14 cellular contexts compared by ENCODE assay signal in the genomic region with DNA sequence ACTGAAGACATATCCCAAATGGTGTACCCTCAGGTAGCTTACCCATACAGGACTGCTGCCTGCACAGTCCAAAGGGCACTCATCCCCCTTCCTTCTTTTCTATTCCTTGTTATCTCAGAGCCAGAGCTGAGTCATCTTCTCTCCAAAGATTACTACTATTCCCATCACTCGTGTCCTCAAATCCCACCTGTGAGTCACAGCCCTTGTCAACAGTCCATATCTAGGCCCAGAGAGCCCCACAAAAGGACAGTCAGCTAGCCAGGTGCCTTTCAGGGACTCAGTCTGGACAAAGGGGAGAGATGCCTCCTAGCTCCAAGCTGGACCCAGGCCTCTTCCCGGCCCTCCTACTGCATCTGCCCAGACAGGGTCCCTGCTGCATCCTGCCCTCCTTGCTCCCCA.
DNase-seq lines count a peak whose midpoint lies in the region; ATAC-seq and TF ChIP-seq lines count a peak whose summit lies in the region.
"Had no signal": no experiment of that assay in that cellular context is flagged by ENCODE, and none has a peak within 500 bp of the region (broad histone marks: within the 10 kb centered on the region; RNA-seq: fewer than 3 reads in every experiment).

No MANE protein-coding gene starts in this region.

- no peaks in the 10 kb centered on the region for H3K9me3 Mint-ChIP-seq in stimulated activated naive CD8-positive, alpha-beta T cell treated with anti-CD3 and anti-CD28 coated beads, Interleukin-15, Interleukin-2, amounts not matched to agents 100 ng/mL and 50 ng/mL, for 24 hours

- no peak for TF ChIP-seq CTCF in WERI-Rb-1 (IDR thresholded peaks at IDR 0.05; ENCODE audit: low read depth, low read length)

- H3K27me3 Mint-ChIP-seq in stimulated activated naive CD8-positive, alpha-beta T cell treated with anti-CD3 and anti-CD28 coated beads, Interleukin-15, Interleukin-2, amounts not matched to agents 100 ng/mL and 50 ng/mL, for 24 hours, result no peaks in the 10 kb centered on the region

- H3K4me1 Mint-ChIP-seq in stimulated activated naive CD8-positive, alpha-beta T cell treated with anti-CD3 and anti-CD28 coated beads, Interleukin-15, Interleukin-2, amounts not matched to agents 100 ng/mL and 50 ng/mL, for 24 hours (ENCODE audit: low read depth), result peaks cover 30% of the 10 kb centered on the region

- no peak overlapping the region for H3K4me3 ChIP-seq in WERI-Rb-1 (ENCODE audit: low read depth, low read length)
- H3K4me3 ChIP-seq: ascending aorta had no signal

- no peaks in the 10 kb centered on the region for H3K9me3 ChIP-seq in WERI-Rb-1 (ENCODE audit: severe bottlenecking)
- H3K9me3 ChIP-seq: ascending aorta had no signal

- H3K27ac ChIP-seq in WERI-Rb-1, result peak overlapping the region; percentile 82
- H3K27ac ChIP-seq: ascending aorta, HL-60 had no signal

- no peak overlapping the region for H3K4me3 Mint-ChIP-seq in stimulated activated naive CD8-positive, alpha-beta T cell treated with anti-CD3 and anti-CD28 coated beads, Interleukin-15, Interleukin-2, amounts not matched to agents 100 ng/mL and 50 ng/mL, for 24 hours

- H3K27me3 ChIP-seq in WERI-Rb-1 (ENCODE audit: insufficient read depth, low read depth, severe bottlenecking), result no peaks in the 10 kb centered on the region
- H3K27me3 ChIP-seq: ascending aorta had no signal

- H3K27ac Mint-ChIP-seq in stimulated activated naive CD8-positive, alpha-beta T cell treated with anti-CD3 and anti-CD28 coated beads, Interleukin-15, Interleukin-2, amounts not matched to agents 100 ng/mL and 50 ng/mL, for 24 hours, result peak overlapping the region; percentile 69

- H3K36me3 Mint-ChIP-seq in stimulated activated naive CD8-positive, alpha-beta T cell treated with anti-CD3 and anti-CD28 coated beads, Interleukin-15, Interleukin-2, amounts not matched to agents 100 ng/mL and 50 ng/mL, for 24 hours (ENCODE audit: low read depth), result peaks cover 8% of the 10 kb centered on the region

- H3K36me3 ChIP-seq in WERI-Rb-1, result peaks cover 7% of the 10 kb centered on the region
- H3K36me3 ChIP-seq: ascending aorta had no signal

- no peak for DNase-seq in stimulated activated naive CD8-positive, alpha-beta T cell treated with anti-CD3 and anti-CD28 coated beads, Interleukin-15, Interleukin-2, amounts not matched to agents 100 U/mL and 50 U/mL, for 24 hours
- DNase-seq in WERI-Rb-1, result peak; percentile 75
- DNase-seq in islet precursor cell, result peak; percentile 66
- DNase-seq in 8988T, result no peak
- no peak for DNase-seq in NCI-H2196 treated with DMSO at 0.1 percent for 48 hours (lab: John Stamatoyannopoulos, UW; ENCODE audit: unreplicated experiment)
- no peak for DNase-seq in pons (ENCODE audit: low spot score)
- DNase-seq: effector CD8-positive, alpha-beta T cell; left cardiac atrium; NCI-H1105; SHP77 treated with DMSO at 0.1 percent for 48 hours had no signal

- ATAC-seq in stimulated activated naive CD8-positive, alpha-beta T cell treated with anti-CD3 and anti-CD28 coated beads, Interleukin-15, Interleukin-2, amounts not matched to agents 100 U/mL and 50 U/mL, for 24 hours, result no peak
- no peak for ATAC-seq in HG03439 (IDR thresholded peaks at IDR 0.05; ENCODE audit: unreplicated experiment)

Comparison
In these comparisons a context has a peak if more than half of its experiments do, and no peak if none do; other contexts are left out.
1. DNase-seq: peak in WERI-Rb-1 (single experiment) and islet precursor cell (single experiment); none in stimulated activated naive CD8-positive, alpha-beta T cell treated with anti-CD3 and anti-CD28 coated beads, Interleukin-15, Interleukin-2, amounts not matched to agents 100 U/mL and 50 U/mL, for 24 hours (single experiment), 8988T (single experiment), NCI-H2196 treated with DMSO at 0.1 percent for 48 hours (single experiment) and pons (single experiment).